Comparison of ENCODE assay signal across 1 cellular context in the genomic region with DNA sequence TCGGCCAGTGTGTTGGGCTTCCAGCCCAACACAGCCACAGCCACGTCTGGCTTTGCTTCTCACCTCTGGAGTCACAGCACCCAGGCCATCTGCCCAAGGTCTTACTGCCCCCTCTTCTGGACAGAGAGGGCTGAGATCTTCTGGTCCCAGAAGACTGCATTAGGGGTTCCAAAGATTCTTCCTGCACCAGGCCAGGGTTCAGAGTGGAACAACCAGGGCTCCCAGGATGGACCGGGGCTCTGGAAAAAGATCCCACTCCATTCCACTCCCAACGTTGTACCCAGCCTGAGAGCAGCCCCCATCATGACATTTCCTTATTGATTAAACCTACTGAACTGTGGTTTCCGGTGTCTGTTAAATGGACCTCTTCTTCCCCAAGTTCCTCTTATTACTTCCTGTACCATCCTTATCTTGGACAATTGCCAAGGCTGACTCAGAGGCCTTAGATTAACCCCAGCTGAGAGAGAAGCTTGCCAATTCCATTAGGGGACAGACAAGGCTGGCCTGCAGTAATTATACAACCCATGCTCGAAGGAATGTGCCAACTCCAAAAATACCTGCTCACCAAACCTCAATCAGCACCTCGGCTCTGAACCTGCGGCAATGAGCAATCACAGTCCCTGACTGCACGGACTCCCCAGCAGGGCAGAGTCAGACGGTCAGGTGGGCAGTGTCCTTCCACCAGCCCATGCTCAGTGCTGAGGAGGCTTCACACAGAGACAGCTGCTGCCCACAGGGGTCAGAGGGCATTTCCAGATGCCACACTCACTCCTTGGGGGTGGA.
A peak's percentile ranks its signal among the peaks of the same experiment; 100 is the strongest.
TF ChIP-seq lines count a peak whose summit lies in the region.

No MANE protein-coding gene starts in this region.

TF ChIP-seq in HEK293, 187 proteins besides CTCF, POLR2A, EP300 and RAD21 (continued from another document and continues in another):
- TF ChIP-seq ZNF18 (tag by site-specific recombination; IDR thresholded peaks at IDR 0.05) (no peak), ELK4 (IDR thresholded peaks at IDR 0.05; ENCODE audit: borderline replicate concordance, low read depth, low read length) (no peak), ZNF157 (tag by site-specific recombination; IDR thresholded peaks at IDR 0.05) (no peak), ZNF785 (tag by site-specific recombination; IDR thresholded peaks at IDR 0.05) (no peak), ZNF623 (tag by site-specific recombination; IDR thresholded peaks at IDR 0.05) (no peak), ZNF280C (tag by site-specific recombination; IDR thresholded peaks at IDR 0.05) (no peak), EGR2 (tag by site-specific recombination; IDR thresholded peaks at IDR 0.05; ENCODE audit: low read depth) (no peak), ZNF701 (tag by site-specific recombination; IDR thresholded peaks at IDR 0.05) (no peak), REPIN1 (tag by site-specific recombination; IDR thresholded peaks at IDR 0.05; ENCODE audit: low read depth) (no peak), ZNF211 (tag by site-specific recombination; IDR thresholded peaks at IDR 0.05; ENCODE audit: low read depth) (no peak), OVOL3 (tag by site-specific recombination; IDR thresholded peaks at IDR 0.05) (no peak), ZNF148 (tag by site-specific recombination; IDR thresholded peaks at IDR 0.05; ENCODE audit: borderline replicate concordance) (no peak), ZNF610 (tag by site-specific recombination; IDR thresholded peaks at IDR 0.05; ENCODE audit: borderline replicate concordance) (no peak), ZNF707 (tag by site-specific recombination; IDR thresholded peaks at IDR 0.05) (no peak), WT1 (tag by site-specific recombination; IDR thresholded peaks at IDR 0.05) (no peak), INSM2 (tag by site-specific recombination; IDR thresholded peaks at IDR 0.05) (no peak), KLF1 (tag by site-specific recombination; IDR thresholded peaks at IDR 0.05) (no peak), ZNF548 (tag by site-specific recombination; IDR thresholded peaks at IDR 0.05) (no peak), YY1 (tag by site-specific recombination; IDR thresholded peaks at IDR 0.05) (no peak), YY2 (tag by site-specific recombination; IDR thresholded peaks at IDR 0.05) (no peak), ZNF23 (tag by site-specific recombination; IDR thresholded peaks at IDR 0.05; ENCODE audit: borderline replicate concordance) (no peak), ZNF48 (tag by site-specific recombination; IDR thresholded peaks at IDR 0.05) (no peak), ZNF624 (tag by site-specific recombination; IDR thresholded peaks at IDR 0.05) (no peak), ZSCAN16 (tag by site-specific recombination; IDR thresholded peaks at IDR 0.05) (no peak), ZNF223 (tag by site-specific recombination; IDR thresholded peaks at IDR 0.05) (no peak), ZNF76 (tag by site-specific recombination; IDR thresholded peaks at IDR 0.05; ENCODE audit: borderline replicate concordance, low read depth) (no peak), AEBP2 (tag by site-specific recombination; IDR thresholded peaks at IDR 0.05; ENCODE audit: borderline replicate concordance) (no peak), ZNF544 (tag by site-specific recombination; IDR thresholded peaks at IDR 0.05) (no peak), ZNF561 (tag by site-specific recombination; IDR thresholded peaks at IDR 0.05; ENCODE audit: borderline replicate concordance) (no peak), OSR2 (tag by site-specific recombination; IDR thresholded peaks at IDR 0.05) (no peak), HOXC10 (CRISPR knock-in tag; IDR thresholded peaks at IDR 0.05) (no peak), ZNF169 (tag by site-specific recombination; IDR thresholded peaks at IDR 0.05) (no peak), ZNF184 (tag by site-specific recombination; IDR thresholded peaks at IDR 0.05) (peak; percentile 38; the same call in 1 of the 2 replicates), ZNF837 (tag by site-specific recombination; IDR thresholded peaks at IDR 0.05) (no peak), ZNF112 (tag by site-specific recombination; IDR thresholded peaks at IDR 0.05) (no peak), ZNF510 (tag by site-specific recombination; IDR thresholded peaks at IDR 0.05; ENCODE audit: insufficient replicate concordance) (no peak), ZNF2 (tag by site-specific recombination; IDR thresholded peaks at IDR 0.05) (no peak)
- TF ChIP-seq, protein P1, sequence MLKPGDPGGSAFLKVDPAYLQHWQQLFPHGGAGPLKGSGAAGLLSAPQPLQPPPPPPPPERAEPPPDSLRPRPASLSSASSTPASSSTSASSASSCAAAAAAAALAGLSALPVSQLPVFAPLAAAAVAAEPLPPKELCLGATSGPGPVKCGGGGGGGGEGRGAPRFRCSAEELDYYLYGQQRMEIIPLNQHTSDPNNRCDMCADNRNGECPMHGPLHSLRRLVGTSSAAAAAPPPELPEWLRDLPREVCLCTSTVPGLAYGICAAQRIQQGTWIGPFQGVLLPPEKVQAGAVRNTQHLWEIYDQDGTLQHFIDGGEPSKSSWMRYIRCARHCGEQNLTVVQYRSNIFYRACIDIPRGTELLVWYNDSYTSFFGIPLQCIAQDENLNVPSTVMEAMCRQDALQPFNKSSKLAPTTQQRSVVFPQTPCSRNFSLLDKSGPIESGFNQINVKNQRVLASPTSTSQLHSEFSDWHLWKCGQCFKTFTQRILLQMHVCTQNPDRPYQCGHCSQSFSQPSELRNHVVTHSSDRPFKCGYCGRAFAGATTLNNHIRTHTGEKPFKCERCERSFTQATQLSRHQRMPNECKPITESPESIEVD (tag by site-specific recombination; IDR thresholded peaks at IDR 0.05) = no peak
- TF ChIP-seq, protein P2, sequence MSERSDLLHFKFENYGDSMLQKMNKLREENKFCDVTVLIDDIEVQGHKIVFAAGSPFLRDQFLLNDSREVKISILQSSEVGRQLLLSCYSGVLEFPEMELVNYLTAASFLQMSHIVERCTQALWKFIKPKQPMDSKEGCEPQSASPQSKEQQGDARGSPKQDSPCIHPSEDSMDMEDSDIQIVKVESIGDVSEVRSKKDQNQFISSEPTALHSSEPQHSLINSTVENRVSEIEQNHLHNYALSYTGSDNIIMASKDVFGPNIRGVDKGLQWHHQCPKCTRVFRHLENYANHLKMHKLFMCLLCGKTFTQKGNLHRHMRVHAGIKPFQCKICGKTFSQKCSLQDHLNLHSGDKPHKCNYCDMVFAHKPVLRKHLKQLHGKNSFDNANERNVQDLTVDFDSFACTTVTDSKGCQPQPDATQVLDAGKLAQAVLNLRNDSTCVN (tag by site-specific recombination; optimal IDR thresholded peaks at IDR 0.05) = no peak
- TF ChIP-seq, protein P3, sequence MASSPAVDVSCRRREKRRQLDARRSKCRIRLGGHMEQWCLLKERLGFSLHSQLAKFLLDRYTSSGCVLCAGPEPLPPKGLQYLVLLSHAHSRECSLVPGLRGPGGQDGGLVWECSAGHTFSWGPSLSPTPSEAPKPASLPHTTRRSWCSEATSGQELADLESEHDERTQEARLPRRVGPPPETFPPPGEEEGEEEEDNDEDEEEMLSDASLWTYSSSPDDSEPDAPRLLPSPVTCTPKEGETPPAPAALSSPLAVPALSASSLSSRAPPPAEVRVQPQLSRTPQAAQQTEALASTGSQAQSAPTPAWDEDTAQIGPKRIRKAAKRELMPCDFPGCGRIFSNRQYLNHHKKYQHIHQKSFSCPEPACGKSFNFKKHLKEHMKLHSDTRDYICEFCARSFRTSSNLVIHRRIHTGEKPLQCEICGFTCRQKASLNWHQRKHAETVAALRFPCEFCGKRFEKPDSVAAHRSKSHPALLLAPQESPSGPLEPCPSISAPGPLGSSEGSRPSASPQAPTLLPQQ (tag by site-specific recombination; IDR thresholded peaks at IDR 0.05) = 0 out of 2 replicates have a peak, but pooled peaks have one; percentile 15
